ENCODE assay signal across 1 cellular context in the genomic region with DNA sequence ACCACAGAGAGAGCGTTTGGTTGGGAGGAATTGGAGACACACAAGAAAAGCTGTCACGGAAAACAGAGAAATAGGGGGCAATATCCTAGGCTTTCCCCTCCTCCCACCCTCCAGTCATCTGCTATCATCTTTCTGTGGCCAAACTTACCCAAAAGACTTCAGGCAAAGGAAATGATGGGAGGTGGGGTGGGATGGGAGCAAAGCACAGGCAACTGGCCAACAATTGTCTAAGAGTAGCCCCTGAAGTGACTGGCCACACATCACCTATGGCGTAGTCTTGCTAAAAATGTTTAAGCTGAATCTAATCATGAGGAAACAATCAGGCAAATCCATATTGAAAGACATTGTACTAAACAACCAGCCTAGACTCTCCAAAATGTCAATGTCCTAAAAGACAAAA.
TF ChIP-seq lines count a peak whose summit lies in the region.

No MANE protein-coding gene starts in this region.

TF ChIP-seq in GM23338, 12 proteins besides CTCF, POLR2A, EP300 and RAD21 (continued from another document):
- TF ChIP-seq, protein P1, sequence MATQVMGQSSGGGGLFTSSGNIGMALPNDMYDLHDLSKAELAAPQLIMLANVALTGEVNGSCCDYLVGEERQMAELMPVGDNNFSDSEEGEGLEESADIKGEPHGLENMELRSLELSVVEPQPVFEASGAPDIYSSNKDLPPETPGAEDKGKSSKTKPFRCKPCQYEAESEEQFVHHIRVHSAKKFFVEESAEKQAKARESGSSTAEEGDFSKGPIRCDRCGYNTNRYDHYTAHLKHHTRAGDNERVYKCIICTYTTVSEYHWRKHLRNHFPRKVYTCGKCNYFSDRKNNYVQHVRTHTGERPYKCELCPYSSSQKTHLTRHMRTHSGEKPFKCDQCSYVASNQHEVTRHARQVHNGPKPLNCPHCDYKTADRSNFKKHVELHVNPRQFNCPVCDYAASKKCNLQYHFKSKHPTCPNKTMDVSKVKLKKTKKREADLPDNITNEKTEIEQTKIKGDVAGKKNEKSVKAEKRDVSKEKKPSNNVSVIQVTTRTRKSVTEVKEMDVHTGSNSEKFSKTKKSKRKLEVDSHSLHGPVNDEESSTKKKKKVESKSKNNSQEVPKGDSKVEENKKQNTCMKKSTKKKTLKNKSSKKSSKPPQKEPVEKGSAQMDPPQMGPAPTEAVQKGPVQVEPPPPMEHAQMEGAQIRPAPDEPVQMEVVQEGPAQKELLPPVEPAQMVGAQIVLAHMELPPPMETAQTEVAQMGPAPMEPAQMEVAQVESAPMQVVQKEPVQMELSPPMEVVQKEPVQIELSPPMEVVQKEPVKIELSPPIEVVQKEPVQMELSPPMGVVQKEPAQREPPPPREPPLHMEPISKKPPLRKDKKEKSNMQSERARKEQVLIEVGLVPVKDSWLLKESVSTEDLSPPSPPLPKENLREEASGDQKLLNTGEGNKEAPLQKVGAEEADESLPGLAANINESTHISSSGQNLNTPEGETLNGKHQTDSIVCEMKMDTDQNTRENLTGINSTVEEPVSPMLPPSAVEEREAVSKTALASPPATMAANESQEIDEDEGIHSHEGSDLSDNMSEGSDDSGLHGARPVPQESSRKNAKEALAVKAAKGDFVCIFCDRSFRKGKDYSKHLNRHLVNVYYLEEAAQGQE (IDR thresholded peaks at IDR 0.05; ENCODE audit: unreplicated experiment), result no peak
- TF ChIP-seq ZNF331 (CRISPR knock-in tag; IDR thresholded peaks at IDR 0.05; ENCODE audit: low read depth) (no peak), EZH2phosphoT487 (IDR thresholded peaks at IDR 0.05; ENCODE audit: unreplicated experiment) (no peak), STAT1 (IDR thresholded peaks at IDR 0.05; ENCODE audit: unreplicated experiment) (no peak), CREB1 (CRISPR knock-in tag; IDR thresholded peaks at IDR 0.05; ENCODE audit: low read depth) (no peak), JUNB (IDR thresholded peaks at IDR 0.05; ENCODE audit: unreplicated experiment) (no peak), POLR2AphosphoS5 (IDR thresholded peaks at IDR 0.05; ENCODE audit: low read depth) (no peak)
- TF ChIP-seq, protein P2, sequence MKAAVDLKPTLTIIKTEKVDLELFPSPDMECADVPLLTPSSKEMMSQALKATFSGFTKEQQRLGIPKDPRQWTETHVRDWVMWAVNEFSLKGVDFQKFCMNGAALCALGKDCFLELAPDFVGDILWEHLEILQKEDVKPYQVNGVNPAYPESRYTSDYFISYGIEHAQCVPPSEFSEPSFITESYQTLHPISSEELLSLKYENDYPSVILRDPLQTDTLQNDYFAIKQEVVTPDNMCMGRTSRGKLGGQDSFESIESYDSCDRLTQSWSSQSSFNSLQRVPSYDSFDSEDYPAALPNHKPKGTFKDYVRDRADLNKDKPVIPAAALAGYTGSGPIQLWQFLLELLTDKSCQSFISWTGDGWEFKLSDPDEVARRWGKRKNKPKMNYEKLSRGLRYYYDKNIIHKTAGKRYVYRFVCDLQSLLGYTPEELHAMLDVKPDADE (IDR thresholded peaks at IDR 0.05), result no peak
